In genomic region chr17:27620721-27621120, GRCh38 we compare ENCODE assay signal across 25 cellular contexts. TPM values are rescaled to one million over a fixed set of nuclear protein-coding genes. Genes with fewer than 3 reads are reported as not detected.
A peak's percentile ranks its signal among the peaks of the same experiment; 100 is the strongest.
DNase-seq lines count a peak whose midpoint lies in the region; ATAC-seq and FAIRE-seq lines count a peak whose summit lies in the region.
"Had no signal": no experiment of that assay in that cellular context is flagged by ENCODE, and none has a peak within 500 bp of the region (broad histone marks: within the 10 kb centered on the region; RNA-seq: fewer than 3 reads in every experiment).

No MANE protein-coding gene starts in this region.

- H3K9me3 Mint-ChIP-seq in activated T-cell treated with anti-CD3 and anti-CD28 coated beads, Interleukin-2, amount 50 U/mL, for 4 hours: no peaks in the 10 kb centered on the region
- no peaks in the 10 kb centered on the region for H3K9me3 Mint-ChIP-seq in T-helper 1 cell treated with Interleukin-12 subunit alpha and Interleukin-12 subunit beta and Interleukin-4 antibody, amounts not matched to agents 30 μg/mL and 1 μg/mL, for 36 hours
- H3K9me3 Mint-ChIP-seq in activated naive CD8-positive, alpha-beta T cell (ENCODE audit: low read depth): no peaks in the 10 kb centered on the region
- no peaks in the 10 kb centered on the region for H3K9me3 Mint-ChIP-seq in stimulated activated effector memory CD8-positive, alpha-beta T cell treated with anti-CD3 and anti-CD28 coated beads, Interleukin-12 subunit alpha, Interleukin-12 subunit beta, amount 100 ng/mL, for 72 hours

- H3K4me1 ChIP-seq in small intestine (ENCODE audit: control insufficient read depth in 2 of 2, insufficient read depth in 1 of 2, low read depth in 1 of 2, low read length in 1 of 2): no peaks in the 10 kb centered on the region
- H3K4me1 ChIP-seq: body of pancreas, Caco-2, prostate gland had no signal

- no peaks in the 10 kb centered on the region for H3K9me3 ChIP-seq in small intestine (ENCODE audit: control insufficient read depth, low read depth)
- H3K9me3 ChIP-seq: body of pancreas, Caco-2, left ventricle myocardium inferior, prostate gland had no signal

- no peak overlapping the region for H3K4me3 ChIP-seq in small intestine (ENCODE audit: low read depth in 1 of 2, low read length in 2 of 2)
- H3K4me3 ChIP-seq: body of pancreas, left ventricle myocardium inferior, prostate gland, SK-N-MC had no signal

- no peak overlapping the region for H3K27ac ChIP-seq in small intestine (ENCODE audit: low read depth in 1 of 2, low read length in 1 of 2)
- H3K27ac ChIP-seq: body of pancreas, left ventricle myocardium inferior, prostate gland, SK-N-MC had no signal

- H3K4me1 Mint-ChIP-seq in activated T-cell treated with anti-CD3 and anti-CD28 coated beads, Interleukin-2, amount 50 U/mL, for 4 hours (ENCODE audit: low read depth): peaks cover 21% of the 10 kb centered on the region
- peaks cover 24% of the 10 kb centered on the region for H3K4me1 Mint-ChIP-seq in T-helper 1 cell treated with Interleukin-12 subunit alpha and Interleukin-12 subunit beta and Interleukin-4 antibody, amounts not matched to agents 30 μg/mL and 1 μg/mL, for 36 hours (ENCODE audit: low read depth)
- H3K4me1 Mint-ChIP-seq in activated naive CD8-positive, alpha-beta T cell (ENCODE audit: low read depth): peaks cover 18% of the 10 kb centered on the region
- peaks cover 17% of the 10 kb centered on the region for H3K4me1 Mint-ChIP-seq in stimulated activated effector memory CD8-positive, alpha-beta T cell treated with anti-CD3 and anti-CD28 coated beads, Interleukin-12 subunit alpha, Interleukin-12 subunit beta, amount 100 ng/mL, for 72 hours

- no peak overlapping the region for H3K4me3 Mint-ChIP-seq in activated T-cell treated with anti-CD3 and anti-CD28 coated beads, Interleukin-2, amount 50 U/mL, for 4 hours
- H3K4me3 Mint-ChIP-seq in T-helper 1 cell treated with Interleukin-12 subunit alpha and Interleukin-12 subunit beta and Interleukin-4 antibody, amounts not matched to agents 30 μg/mL and 1 μg/mL, for 36 hours: no peak overlapping the region
- H3K4me3 Mint-ChIP-seq in activated naive CD8-positive, alpha-beta T cell: peak overlapping the region; percentile 4
- no peak overlapping the region for H3K4me3 Mint-ChIP-seq in stimulated activated effector memory CD8-positive, alpha-beta T cell treated with anti-CD3 and anti-CD28 coated beads, Interleukin-12 subunit alpha, Interleukin-12 subunit beta, amount 100 ng/mL, for 72 hours

- peak overlapping the region; percentile 75 for H3K27ac Mint-ChIP-seq in T-helper 1 cell treated with Interleukin-12 subunit alpha and Interleukin-12 subunit beta and Interleukin-4 antibody, amounts not matched to agents 30 μg/mL and 1 μg/mL, for 36 hours
- H3K27ac Mint-ChIP-seq in activated naive CD8-positive, alpha-beta T cell: peak overlapping the region; percentile 46
- peak overlapping the region; percentile 32 for H3K27ac Mint-ChIP-seq in stimulated activated effector memory CD8-positive, alpha-beta T cell treated with anti-CD3 and anti-CD28 coated beads, Interleukin-12 subunit alpha, Interleukin-12 subunit beta, amount 100 ng/mL, for 72 hours

- H3K27me3 Mint-ChIP-seq in activated T-cell treated with anti-CD3 and anti-CD28 coated beads, Interleukin-2, amount 50 U/mL, for 4 hours (ENCODE audit: low read depth): no peaks in the 10 kb centered on the region
- H3K27me3 Mint-ChIP-seq in T-helper 1 cell treated with Interleukin-12 subunit alpha and Interleukin-12 subunit beta and Interleukin-4 antibody, amounts not matched to agents 30 μg/mL and 1 μg/mL, for 36 hours (ENCODE audit: low read depth): no peaks in the 10 kb centered on the region
- H3K27me3 Mint-ChIP-seq in activated naive CD8-positive, alpha-beta T cell: no peaks in the 10 kb centered on the region

- no peaks in the 10 kb centered on the region for H3K27me3 ChIP-seq in small intestine (ENCODE audit: control insufficient read depth in 2 of 2, insufficient read depth in 2 of 2, low read length in 2 of 2)
- H3K27me3 ChIP-seq: body of pancreas had no signal

- ATAC-seq in activated T-cell treated with anti-CD3 and anti-CD28 coated beads, Interleukin-2, amount 50 U/mL, for 4 hours: peak; percentile 43 to 47
- ATAC-seq in stimulated activated effector memory CD8-positive, alpha-beta T cell treated with anti-CD3 and anti-CD28 coated beads, Interleukin-12 subunit alpha, Interleukin-12 subunit beta, amount 100 ng/mL, for 72 hours: no peak
- ATAC-seq in HG03460 (IDR thresholded peaks at IDR 0.05; ENCODE audit: unreplicated experiment): no peak
- no peak for ATAC-seq in left lobe of liver
- ATAC-seq: body of pancreas; sciatic nerve; stimulated activated naive CD8-positive, alpha-beta T cell treated with anti-CD3 and anti-CD28 coated beads, Interleukin-15, Interleukin-2, amounts not matched to agents 100 U/mL and 50 U/mL, for 24 hours had no signal

- no peak for DNase-seq in activated T-cell treated with anti-CD3 and anti-CD28 coated beads, Interleukin-2, amount 50 U/mL, for 4 hours
- DNase-seq in activated T-cell treated with anti-CD3 and anti-CD28 coated beads, Interleukin-2, amount 50 U/mL, for 1 hour: no peak
- DNase-seq in stimulated activated effector memory CD8-positive, alpha-beta T cell treated with anti-CD3 and anti-CD28 coated beads, Interleukin-12 subunit alpha, Interleukin-12 subunit beta, amount 100 ng/mL, for 72 hours (ENCODE audit: low spot score in 2 of 2): no peak
- DNase-seq in left lobe of liver (ENCODE audit: low spot score): no peak
- no peak for DNase-seq in small intestine
- DNase-seq: ACHN; activated CD4-positive, alpha-beta T cell treated with anti-CD3 and anti-CD28 coated beads, Interleukin-2, amount 50 U/mL, for 1 hour; body of pancreas; Caco-2; cerebellar nuclear complex; DMS79 treated with DMSO at 0.1 percent for 48 hours; GF-D8; Kasumi-1; left ventricle myocardium inferior; NCI-H146; NCI-H446 treated with DMSO at 0.1 percent for 48 hours; stimulated activated naive CD8-positive, alpha-beta T cell treated with anti-CD3 and anti-CD28 coated beads, Interleukin-15, Interleukin-2, amounts not matched to agents 100 U/mL and 50 U/mL, for 24 hours had no signal

- FAIRE-seq in small intestine (lab: Jason Lieb, UNC): no peak
- FAIRE-seq: GM19239, H1 had no signal

- 74 to 95% (median 77%) methylated on average over 9 of the region's 9 CpGs for WGBS in small intestine, 3 donors

- H3K36me3 Mint-ChIP-seq in activated T-cell treated with anti-CD3 and anti-CD28 coated beads, Interleukin-2, amount 50 U/mL, for 4 hours (ENCODE audit: insufficient read depth): peaks cover 35% of the 10 kb centered on the region
- H3K36me3 Mint-ChIP-seq in T-helper 1 cell treated with Interleukin-12 subunit alpha and Interleukin-12 subunit beta and Interleukin-4 antibody, amounts not matched to agents 30 μg/mL and 1 μg/mL, for 36 hours (ENCODE audit: low read depth): peaks cover 44% of the 10 kb centered on the region
- H3K36me3 Mint-ChIP-seq in activated naive CD8-positive, alpha-beta T cell: peaks cover 12% of the 10 kb centered on the region
- peaks cover 84% of the 10 kb centered on the region for H3K36me3 Mint-ChIP-seq in stimulated activated effector memory CD8-positive, alpha-beta T cell treated with anti-CD3 and anti-CD28 coated beads, Interleukin-12 subunit alpha, Interleukin-12 subunit beta, amount 100 ng/mL, for 72 hours

- H3K36me3 ChIP-seq in small intestine (ENCODE audit: control insufficient read depth in 2 of 2, insufficient read depth in 2 of 2, low read length in 2 of 2): peaks cover 4 to 10% of the 10 kb centered on the region in 2 donors
- H3K36me3 ChIP-seq: prostate gland had no signal

RNA-seq across cellular contexts. Expression of gene LGALS9, which starts 10.3 kb away (rescaled TPM):
- total RNA-seq in activated T-cell treated with anti-CD3 and anti-CD28 coated beads, Interleukin-2, amount 50 U/mL, for 4 hours: 10 to 100 TPM; 13.4 to 21.8 (median 16.4) TPM
- total RNA-seq in left lobe of liver: 12.0 TPM
- 100 to 1,000 TPM in 1 of 3 donors, 10 to 100 TPM in 2; 62.2 to 240 (median 74.6) TPM for polyA plus RNA-seq in small intestine

Comparison
In these comparisons a context has a peak if more than half of its experiments do, and no peak if none do; other contexts are left out.
1. ATAC-seq: peak in activated T-cell treated with anti-CD3 and anti-CD28 coated beads, Interleukin-2, amount 50 U/mL, for 4 hours (2 of 2); none in stimulated activated effector memory CD8-positive, alpha-beta T cell treated with anti-CD3 and anti-CD28 coated beads, Interleukin-12 subunit alpha, Interleukin-12 subunit beta, amount 100 ng/mL, for 72 hours (single experiment), HG03460 (single experiment) and left lobe of liver (single experiment).
2. Peak in every context shown above with its lines, with median percentiles within 50 percentile points of each other: H3K27ac Mint-ChIP-seq.